16 cellular contexts compared by ENCODE assay signal in the genomic region with DNA sequence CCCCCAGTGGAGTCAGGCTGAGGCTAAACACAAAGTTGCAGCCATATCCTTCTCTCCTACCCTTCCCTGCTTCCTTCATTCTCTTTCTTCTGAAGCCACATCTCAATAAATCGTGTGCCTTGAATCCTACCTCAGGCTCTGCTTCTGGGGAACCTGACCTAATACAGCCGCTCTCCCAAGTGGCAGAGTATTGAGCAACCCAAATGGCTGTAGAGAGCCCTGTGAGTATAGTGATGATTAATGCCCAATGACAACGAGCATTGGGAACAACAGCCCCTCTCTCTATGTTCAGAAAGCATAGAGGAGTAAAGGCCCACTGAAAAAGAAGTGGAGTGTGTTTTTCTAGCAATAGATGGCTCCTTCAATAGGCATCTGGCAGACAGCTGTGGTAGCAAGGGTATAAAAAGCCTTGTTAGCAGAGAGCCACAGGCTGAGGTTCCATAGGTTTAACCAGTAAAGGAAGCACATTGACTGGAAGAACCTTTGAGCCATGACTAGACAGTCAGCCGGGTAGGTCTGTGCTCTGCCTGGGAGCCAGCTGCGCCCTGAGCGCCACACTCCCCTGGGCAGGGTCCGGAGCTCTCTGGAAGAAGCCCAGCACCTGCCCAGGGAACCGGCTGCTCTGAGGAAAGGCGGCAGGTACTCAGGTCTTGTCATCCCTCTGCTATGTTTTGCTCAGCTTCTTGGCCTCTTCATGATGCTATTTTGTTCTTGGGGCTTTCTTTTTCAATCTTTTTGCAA. TPM values are rescaled to one million over a fixed set of nuclear protein-coding genes. Genes with fewer than 3 reads are reported as not detected.
DNase-seq lines count a peak whose midpoint lies in the region; ATAC-seq, FAIRE-seq and TF ChIP-seq lines count a peak whose summit lies in the region.
"Had no signal": no experiment of that assay in that cellular context is flagged by ENCODE, and none has a peak within 500 bp of the region (broad histone marks: within the 10 kb centered on the region; RNA-seq: fewer than 3 reads in every experiment).

No MANE protein-coding gene starts in this region.

- no peak overlapping the region for H3K9ac ChIP-seq in HepG2 (ENCODE audit: insufficient read depth, low read depth, low read length)
- H3K9ac ChIP-seq in K562 (ENCODE audit: insufficient read depth in 1 of 2, low read depth in 2 of 2, low read length in 2 of 2) = peak overlapping the region in 1 of 2 experiments; percentile 78; a peak in 1 of 4 replicates

- FAIRE-seq in HepG2 (lab: Jason Lieb, UNC) (no peak), K562 (lab: Jason Lieb, UNC) (no peak)
- FAIRE-seq: G401.6, GM12891 had no signal

- peaks cover 7% of the 10 kb centered on the region; the same call in 1 of the 2 replicates for H3K4me1 ChIP-seq in HepG2 (ENCODE audit: insufficient read depth, low read length)
- H3K4me1 ChIP-seq in right lobe of liver = no peaks in the 10 kb centered on the region
- peaks cover 0 to 6% of the 10 kb centered on the region in 2 experiments; a peak in 3 of 5 replicates for H3K4me1 ChIP-seq in K562 (replicated peaks in 1 of 2; ENCODE audit: control insufficient read depth in 2 of 2, insufficient read depth in 2 of 2, low read length in 2 of 2)
- peaks cover 0 to 11% of the 10 kb centered on the region in 2 donors for H3K4me1 ChIP-seq in left lung
- no peaks in the 10 kb centered on the region for H3K4me1 ChIP-seq in OCI-LY7 (ENCODE audit: insufficient read depth, low read length, poor library complexity, severe bottlenecking)
- H3K4me1 ChIP-seq: HAP-1, SJSA1 had no signal

- H3K9me3 Mint-ChIP-seq in type B pancreatic cell = no peaks in the 10 kb centered on the region

- H3K36me3 ChIP-seq in HepG2 (replicated peaks in 1 of 2; ENCODE audit: control insufficient read depth in 1 of 2, insufficient read depth in 2 of 2, low read length in 2 of 2) (no peaks in the 10 kb centered on the region), right lobe of liver (no peaks in the 10 kb centered on the region), K562 (ENCODE audit: control insufficient read depth, insufficient read depth, low read length) (no peaks in the 10 kb centered on the region), left lung (no peaks in the 10 kb centered on the region), OCI-LY7 (ENCODE audit: insufficient read depth, low read length) (no peaks in the 10 kb centered on the region)
- H3K36me3 ChIP-seq: HAP-1, SJSA1 had no signal

- peaks cover 53% of the 10 kb centered on the region for H3K4me1 Mint-ChIP-seq in type B pancreatic cell (ENCODE audit: unreplicated experiment)
- H3K4me1 Mint-ChIP-seq: CD4-positive, CD25-positive, alpha-beta regulatory T cell had no signal

- H3K9me3 ChIP-seq in HepG2 (ENCODE audit: low read length) (no peaks in the 10 kb centered on the region), right lobe of liver (no peaks in the 10 kb centered on the region), K562 (replicated peaks; ENCODE audit: control insufficient read depth, insufficient read depth, low read depth, low read length) (no peaks in the 10 kb centered on the region), left lung (no peaks in the 10 kb centered on the region), OCI-LY7 (ENCODE audit: low read length) (no peaks in the 10 kb centered on the region)
- H3K9me3 ChIP-seq: HAP-1, SJSA1 had no signal

- TF ChIP-seq POLR2A in HepG2 (IDR thresholded peaks at IDR 0.05; ENCODE audit: insufficient read depth in 1 of 2, low read depth in 2 of 2, low read length in 2 of 2) (no peak), right lobe of liver (IDR thresholded peaks at IDR 0.05) (no peak), K562 (conservative IDR thresholded peaks at IDR 0.05) (no peak)

- TF ChIP-seq EP300 in HepG2 (IDR thresholded peaks at IDR 0.05; ENCODE audit: low read depth in 2 of 2, low read length in 2 of 2) = no peak
- TF ChIP-seq EP300 in HepG2 (CRISPR knock-in tag; IDR thresholded peaks at IDR 0.05; ENCODE audit: borderline replicate concordance) = no peak
- TF ChIP-seq EP300 in K562 (IDR thresholded peaks at IDR 0.05; ENCODE audit: low read length) = no peak

- intact Hi-C loops in HepG2 (cut with micrococcal nuclease; ENCODE audit: unreplicated experiment) (no loop called here), right lobe of liver (cut with DNase I) (no loop called here), K562 (cut with micrococcal nuclease) (no loop called here), left lung (cut with DNase I) (no loop called here), OCI-LY7 (cut with micrococcal nuclease; ENCODE audit: unreplicated experiment) (no loop called here)

- TF ChIP-seq CTCF in HepG2 (CRISPR knock-in tag; IDR thresholded peaks at IDR 0.05) = no peak
- TF ChIP-seq CTCF in right lobe of liver (IDR thresholded peaks at IDR 0.05) = no peak
- no peak for TF ChIP-seq CTCF in K562 (IDR thresholded peaks at IDR 0.05 in 2 of 3, conservative IDR thresholded peaks at IDR 0.05 in 1 of 3; ENCODE audit: insufficient read depth in 2 of 3, low read depth in 1 of 3, low read length in 3 of 3)
- no peak for TF ChIP-seq CTCF in left lung (IDR thresholded peaks at IDR 0.05)
- no peak for TF ChIP-seq CTCF in type B pancreatic cell (conservative IDR thresholded peaks at IDR 0.05)
- TF ChIP-seq CTCF in OCI-LY7 (conservative IDR thresholded peaks at IDR 0.05; ENCODE audit: low read length) = no peak

- peaks cover 0 to 20% of the 10 kb centered on the region in 2 experiments; a peak in 1 of 5 replicates for H3K27me3 ChIP-seq in HepG2 (ENCODE audit: control insufficient read depth in 1 of 2, insufficient read depth in 2 of 2, low read length in 2 of 2)
- H3K27me3 ChIP-seq in right lobe of liver = no peaks in the 10 kb centered on the region
- H3K27me3 ChIP-seq in K562 (ENCODE audit: control insufficient read depth in 2 of 2, insufficient read depth in 2 of 2, low read length in 2 of 2) = peaks cover 13 to 26% of the 10 kb centered on the region in 2 experiments; a peak in 4 of 5 replicates
- no peaks in the 10 kb centered on the region for H3K27me3 ChIP-seq in left lung
- H3K27me3 ChIP-seq: SJSA1 had no signal

- H3K9me1 ChIP-seq in K562 (ENCODE audit: control insufficient read depth, insufficient read depth, low read length) = no peaks in the 10 kb centered on the region

- no peaks in the 10 kb centered on the region for H3K27me3 Mint-ChIP-seq in type B pancreatic cell

- H3K79me2 ChIP-seq in HepG2 (ENCODE audit: insufficient read depth, low read length) (no peaks in the 10 kb centered on the region), K562 (ENCODE audit: control insufficient read depth, insufficient read depth, low read length) (no peaks in the 10 kb centered on the region), OCI-LY7 (ENCODE audit: insufficient read depth, low read depth, low read length) (no peaks in the 10 kb centered on the region)

- CTCF ChIA-PET in HepG2 (lab: Yijun Ruan, JAX; ENCODE audit: low intra/inter-chr PET ratio, low total read pairs) (no interaction called here), K562 (lab: Yijun Ruan, JAX; ENCODE audit: low intra/inter-chr PET ratio) (no interaction called here), OCI-LY7 (lab: Charles Lee; ENCODE audit: unreplicated experiment) (no interaction called here)

- peak; percentile 85 for ATAC-seq in HepG2
- ATAC-seq in right lobe of liver = no peak
- ATAC-seq in K562 = no peak
- ATAC-seq in left lung = peak; percentile 25

- TF ChIP-seq RAD21 in HepG2 (CRISPR knock-in tag; IDR thresholded peaks at IDR 0.05) = no peak
- TF ChIP-seq RAD21 in K562 (CRISPR knock-in tag; conservative IDR thresholded peaks at IDR 0.05 in 1 of 2, IDR thresholded peaks at IDR 0.05 in 1 of 2) = no peak

- BruUV-seq in HepG2 (replicated peaks; lab: Mats Ljungman, UMichigan) (no TSS peak), K562 (replicated peaks; lab: Mats Ljungman, UMichigan) (no TSS peak), OCI-LY7 (replicated peaks; lab: Mats Ljungman, UMichigan) (no TSS peak)

- no peaks in the 10 kb centered on the region for H3K36me3 Mint-ChIP-seq in type B pancreatic cell
- H3K36me3 Mint-ChIP-seq: CD4-positive, CD25-positive, alpha-beta regulatory T cell had no signal

- no peak overlapping the region for H3K4me2 ChIP-seq in HepG2 (ENCODE audit: low read depth, low read length)
- H3K4me2 ChIP-seq in K562 (ENCODE audit: insufficient read depth, low read length) = no peak overlapping the region
- H3K4me2 ChIP-seq in OCI-LY7 (ENCODE audit: low read length) = no peak overlapping the region

- H4K20me1 ChIP-seq in HepG2 (ENCODE audit: insufficient read depth, low read length) = no peaks in the 10 kb centered on the region
- no peaks in the 10 kb centered on the region for H4K20me1 ChIP-seq in K562 (replicated peaks; ENCODE audit: control insufficient read depth, insufficient read depth, low read length)
- no peaks in the 10 kb centered on the region for H4K20me1 ChIP-seq in OCI-LY7 (ENCODE audit: insufficient read depth, low read length)

- H2AFZ ChIP-seq in HepG2 (ENCODE audit: low read length) (no peak overlapping the region), K562 (ENCODE audit: low read depth, low read length) (no peak overlapping the region), OCI-LY7 (ENCODE audit: low read length) (no peak overlapping the region)

- DNase-seq in HepG2 (ENCODE audit: low spot score) = no peak
- no peak for DNase-seq in right lobe of liver
- DNase-seq in K562 (ENCODE audit: extremely low read depth in 1 of 4, low spot score in 3 of 4) = no peak
- DNase-seq in left lung = no peak
- no peak for DNase-seq in type B pancreatic cell (ENCODE audit: extremely low spot score, unreplicated experiment)
- DNase-seq in NCI-H187 (lab: John Stamatoyannopoulos, UW) = no peak
- DNase-seq in OCI-LY7 (ENCODE audit: low spot score) = no peak
- DNase-seq in stimulated activated CD4-positive, alpha-beta T cell treated with anti-CD3 and anti-CD28 coated beads, Interleukin-12 subunit alpha, Interleukin-12 subunit beta, amount 100 ng/mL, for 4 hours = no peak
- DNase-seq: CD4-positive, CD25-positive, alpha-beta regulatory T cell; NCI-H1417; NCI-H2029; NCI-H524 had no signal

- H3K4me3 Mint-ChIP-seq in type B pancreatic cell = no peak overlapping the region
- H3K4me3 Mint-ChIP-seq: CD4-positive, CD25-positive, alpha-beta regulatory T cell had no signal

- no peak overlapping the region for H3K4me3 ChIP-seq in HepG2 (replicated peaks in 1 of 3; ENCODE audit: insufficient read depth in 1 of 3, low read depth in 2 of 3, low read length in 3 of 3)
- no peak overlapping the region for H3K4me3 ChIP-seq in right lobe of liver
- H3K4me3 ChIP-seq in K562 = no peak overlapping the region
- no peak overlapping the region for H3K4me3 ChIP-seq in left lung
- H3K4me3 ChIP-seq in OCI-LY7 (ENCODE audit: low read depth, low read length, poor library complexity, severe bottlenecking) = no peak overlapping the region
- H3K4me3 ChIP-seq: HAP-1, SJSA1 had no signal

- no peaks in the 10 kb centered on the region for H3K9me2 ChIP-seq in OCI-LY7 (ENCODE audit: insufficient read depth, low read length)

- H3K27ac Mint-ChIP-seq in type B pancreatic cell = peak overlapping the region; percentile 54
- H3K27ac Mint-ChIP-seq: CD4-positive, CD25-positive, alpha-beta regulatory T cell had no signal

- in situ Hi-C loops in HepG2 (cut with HindIII; ENCODE audit: extremely low pct_ligation_motif_present, low pct_unique_long_range_greater_than_20kb) = no loop called here
- in situ Hi-C loops in K562 (cut with MboI) = no loop called here

- no peak overlapping the region for H3K27ac ChIP-seq in HepG2 (ENCODE audit: extremely low read length, insufficient read depth, low read length)
- H3K27ac ChIP-seq in right lobe of liver = no peak overlapping the region
- no peak overlapping the region for H3K27ac ChIP-seq in K562 (ENCODE audit: extremely low read depth, low read depth, low read length)
- H3K27ac ChIP-seq in left lung = no peak overlapping the region
- H3K27ac ChIP-seq in OCI-LY7 (ENCODE audit: low read depth, low read length, poor library complexity, severe bottlenecking) = no peak overlapping the region
- H3K27ac ChIP-seq: SJSA1 had no signal

- 28% methylated on average over 5 of the region's 9 CpGs for WGBS in HepG2 (ENCODE audit: low lambda C conversion rate)
- 69% methylated on average over 3 of the region's 9 CpGs for WGBS in right lobe of liver (ENCODE audit: insufficient coverage, low coverage, low lambda C conversion rate, missing lambda C conversion rate)
- WGBS in K562 (ENCODE audit: insufficient coverage, low coverage, missing lambda C conversion rate) = 3% methylated on average over 9 of the region's 9 CpGs

- POLR2A ChIA-PET in HepG2 (lab: Yijun Ruan, JAX) = no interaction called here
- POLR2A ChIA-PET in K562 (lab: Yijun Ruan, JAX) = interaction anchor here (1.1 to 2.4 kb wide), 3 partner anchors 16 to 22 kb away, joined by 3 to 7 read pairs (median 3); no protein-coding TSS in a partner anchor
- POLR2A ChIA-PET in OCI-LY7 (lab: Charles Lee) = interaction anchor here (0.6 kb wide), 1 partner anchor 17 kb away, joined by 6 read pairs; no protein-coding TSS in a partner anchor

RNA-seq across cellular contexts. Expression of gene HSPA9, which starts 22.6 kb away (rescaled TPM):
- total RNA-seq in HepG2 (2016; rRNA removed; fragmentation: Illumina TruSeq; extraction: Trizol) = 478 and 735 TPM in 2 replicates
- total RNA-seq in HepG2 (2016; cell fraction: cytosol; rRNA removed; fragmentation: Illumina TruSeq; extraction: Trizol; ENCODE audit: low read depth) = 60.7 and 67.1 TPM in 2 replicates
- 492 and 742 TPM in 2 replicates for total RNA-seq in HepG2 (2016; cell fraction: insoluble cytoplasmic fraction; rRNA removed; fragmentation: Illumina TruSeq; extraction: Trizol)
- 128 and 136 TPM in 2 replicates for total RNA-seq in HepG2 (2016; cell fraction: membrane; rRNA removed; fragmentation: Illumina TruSeq; extraction: Trizol)
- 233 and 239 TPM in 2 replicates for total RNA-seq in HepG2 (2016; cell fraction: nucleus; rRNA removed; fragmentation: Illumina TruSeq; extraction: Trizol)
- 165 and 187 TPM in 2 replicates for polyA plus RNA-seq in HepG2 (2011; rRNA removed)
- polyA plus RNA-seq in HepG2 (2011; cell fraction: cytosol; rRNA removed) = 153 and 171 TPM in 2 replicates
- polyA plus RNA-seq in HepG2 (2011; cell fraction: nucleus; rRNA removed) = 105 and 119 TPM in 2 replicates
- polyA plus RNA-seq in HepG2 (2012) = 281 and 405 TPM in 2 replicates
- polyA plus RNA-seq in HepG2 (2016; cell fraction: cytosol; fragmentation: Illumina TruSeq; extraction: Trizol; ENCODE audit: low read depth) = 26.8 and 33.1 TPM in 2 replicates
- polyA plus RNA-seq in HepG2 (2016; cell fraction: insoluble cytoplasmic fraction; fragmentation: Illumina TruSeq; extraction: Trizol; ENCODE audit: low read depth) = 585 and 612 TPM in 2 replicates
- polyA plus RNA-seq in HepG2 (2016; cell fraction: membrane; fragmentation: Illumina TruSeq; extraction: Trizol; ENCODE audit: low read depth) = 74.1 and 78.6 TPM in 2 replicates
- polyA plus RNA-seq in HepG2 (2016; cell fraction: nucleus; fragmentation: Illumina TruSeq; extraction: Trizol; ENCODE audit: insufficient read depth, low read depth) = 287 and 304 TPM in 2 replicates
- polyA minus RNA-seq in HepG2 (2011; rRNA and poly(A)+ RNA removed; ENCODE audit: low replicate concordance) = 402 and 449 TPM in 2 replicates
- polyA minus RNA-seq in HepG2 (2011; cell fraction: cytosol; rRNA and poly(A)+ RNA removed) = 171 and 204 TPM in 2 replicates
- 196 and 222 TPM in 2 replicates for polyA minus RNA-seq in HepG2 (2011; cell fraction: nucleus; rRNA and poly(A)+ RNA removed)
- total RNA-seq in right lobe of liver = 100 to 1,000 TPM; 198 to 459 (median 229) TPM
- total RNA-seq in K562 (2011; cell fraction: chromatin; rRNA removed; ENCODE audit: low replicate concordance) = 389 and 542 TPM in 2 replicates
- total RNA-seq in K562 (2011; cell fraction: nucleolus; rRNA removed) = 228 and 277 TPM in 2 replicates
- total RNA-seq in K562 (2011; cell fraction: nucleoplasm; rRNA removed) = 287 and 329 TPM in 2 replicates
- total RNA-seq in K562 (2014; rRNA removed) = 482 and 583 TPM in 2 replicates
- total RNA-seq in K562 (2014; rRNA removed; fragmentation: Illumina TruSeq; extraction: Trizol) = 548 and 597 TPM in 2 replicates
- 522 and 545 TPM in 2 replicates for total RNA-seq in K562 (2015; rRNA removed; fragmentation: Illumina TruSeq; extraction: Trizol)
- 481 and 498 TPM in 2 replicates for total RNA-seq in K562 (2021)
- polyA plus RNA-seq in K562 (2011; rRNA removed) = 296 and 361 TPM in 2 replicates
- 229 and 239 TPM in 2 replicates for polyA plus RNA-seq in K562 (2011; cell fraction: cytosol; rRNA removed)
- 225 and 240 TPM in 2 replicates for polyA plus RNA-seq in K562 (2011; cell fraction: nucleus; rRNA removed)
- 333 and 576 TPM in 2 replicates for polyA plus RNA-seq in K562 (2012)
- 474 and 552 TPM in 2 replicates for polyA plus RNA-seq in K562 (2014; fragmentation: Illumina TruSeq; extraction: Trizol)
- 100 to 1,000 TPM; 195 to 294 TPM for polyA plus RNA-seq in K562 (2014; fragmentation: Nextera tagmentation; extraction: Ambion mirVana)
- 514 and 537 TPM in 2 replicates for polyA plus RNA-seq in K562 (2014; rRNA removed)
- polyA minus RNA-seq in K562 (2011; rRNA and poly(A)+ RNA removed) = 500 and 528 TPM in 2 replicates
- 329 and 345 TPM in 2 replicates for polyA minus RNA-seq in K562 (2011; cell fraction: cytosol; rRNA and poly(A)+ RNA removed)
- polyA minus RNA-seq in K562 (2011; cell fraction: nucleus; rRNA and poly(A)+ RNA removed) = 149 and 198 TPM in 2 replicates
- total RNA-seq in left lung = 100 to 1,000 TPM; 128 to 205 TPM
- total RNA-seq in type B pancreatic cell (ENCODE audit: low replicate concordance) = 238 and 252 TPM in 2 replicates
- total RNA-seq in OCI-LY7 (2014; rRNA removed; shearing (Covaris generic)) = 290 and 326 TPM in 2 replicates
- 314 and 362 TPM in 2 replicates for total RNA-seq in OCI-LY7 (2022)

RNA-seq across cellular contexts. Expression of gene ETF1, which starts 54.8 kb away (rescaled TPM):
- total RNA-seq in HepG2 (2016; rRNA removed; fragmentation: Illumina TruSeq; extraction: Trizol) (184 and 270 TPM in 2 replicates), right lobe of liver (10 to 100 TPM; 29.5 to 52.1 (median 39.4) TPM), K562 (2014; rRNA removed) (149 and 157 TPM in 2 replicates), K562 (2014; rRNA removed; fragmentation: Illumina TruSeq; extraction: Trizol) (190 and 225 TPM in 2 replicates), K562 (2015; rRNA removed; fragmentation: Illumina TruSeq; extraction: Trizol) (146 and 159 TPM in 2 replicates), K562 (2021) (189 and 209 TPM in 2 replicates), left lung (100 to 1,000 TPM; 107 to 112 TPM), type B pancreatic cell (ENCODE audit: low replicate concordance) (80.0 and 94.8 TPM in 2 replicates), OCI-LY7 (2022) (116 and 123 TPM in 2 replicates)
- total RNA-seq in HepG2 (2016; cell fraction: cytosol; rRNA removed; fragmentation: Illumina TruSeq; extraction: Trizol; ENCODE audit: low read depth) = 51.8 and 53.7 TPM in 2 replicates
- 190 and 264 TPM in 2 replicates for total RNA-seq in HepG2 (2016; cell fraction: insoluble cytoplasmic fraction; rRNA removed; fragmentation: Illumina TruSeq; extraction: Trizol)
- total RNA-seq in HepG2 (2016; cell fraction: membrane; rRNA removed; fragmentation: Illumina TruSeq; extraction: Trizol) = 150 and 153 TPM in 2 replicates
- 90.0 and 98.4 TPM in 2 replicates for total RNA-seq in HepG2 (2016; cell fraction: nucleus; rRNA removed; fragmentation: Illumina TruSeq; extraction: Trizol)
- polyA plus RNA-seq in HepG2 (2011; rRNA removed) (45.3 and 52.1 TPM in 2 replicates), K562 (2011; rRNA removed) (113 and 179 TPM in 2 replicates), K562 (2014; fragmentation: Illumina TruSeq; extraction: Trizol) (162 and 198 TPM in 2 replicates), K562 (2014; fragmentation: Nextera tagmentation; extraction: Ambion mirVana) (10 to 100 TPM; 53.7 to 57.3 TPM), K562 (2014; rRNA removed) (137 and 164 TPM in 2 replicates)
- polyA plus RNA-seq in HepG2 (2011; cell fraction: cytosol; rRNA removed) = 30.2 and 38.0 TPM in 2 replicates
- 22.1 and 27.0 TPM in 2 replicates for polyA plus RNA-seq in HepG2 (2011; cell fraction: nucleus; rRNA removed)
- 73.5 and 77.9 TPM in 2 replicates for polyA plus RNA-seq in HepG2 (2012)
- 58.4 and 64.0 TPM in 2 replicates for polyA plus RNA-seq in HepG2 (2016; cell fraction: cytosol; fragmentation: Illumina TruSeq; extraction: Trizol; ENCODE audit: low read depth)
- 240 and 256 TPM in 2 replicates for polyA plus RNA-seq in HepG2 (2016; cell fraction: insoluble cytoplasmic fraction; fragmentation: Illumina TruSeq; extraction: Trizol; ENCODE audit: low read depth)
- 110 and 111 TPM in 2 replicates for polyA plus RNA-seq in HepG2 (2016; cell fraction: membrane; fragmentation: Illumina TruSeq; extraction: Trizol; ENCODE audit: low read depth)
- polyA plus RNA-seq in HepG2 (2016; cell fraction: nucleus; fragmentation: Illumina TruSeq; extraction: Trizol; ENCODE audit: insufficient read depth, low read depth) = 129 and 137 TPM in 2 replicates
- 28.2 and 68.1 TPM in 2 replicates for polyA minus RNA-seq in HepG2 (2011; rRNA and poly(A)+ RNA removed; ENCODE audit: low replicate concordance)
- 50.5 and 61.1 TPM in 2 replicates for polyA minus RNA-seq in HepG2 (2011; cell fraction: cytosol; rRNA and poly(A)+ RNA removed)
- polyA minus RNA-seq in HepG2 (2011; cell fraction: nucleus; rRNA and poly(A)+ RNA removed) = 51.4 and 66.6 TPM in 2 replicates
- total RNA-seq in K562 (2011; cell fraction: chromatin; rRNA removed; ENCODE audit: low replicate concordance) = 43.7 and 83.9 TPM in 2 replicates
- 26.2 and 27.1 TPM in 2 replicates for total RNA-seq in K562 (2011; cell fraction: nucleolus; rRNA removed)
- 53.3 and 65.5 TPM in 2 replicates for total RNA-seq in K562 (2011; cell fraction: nucleoplasm; rRNA removed)
- polyA plus RNA-seq in K562 (2011; cell fraction: cytosol; rRNA removed) = 43.2 and 61.7 TPM in 2 replicates
- 33.0 and 41.2 TPM in 2 replicates for polyA plus RNA-seq in K562 (2011; cell fraction: nucleus; rRNA removed)
- polyA plus RNA-seq in K562 (2012) = 93.8 and 122 TPM in 2 replicates
- polyA minus RNA-seq in K562 (2011; rRNA and poly(A)+ RNA removed) = 249 and 254 TPM in 2 replicates
- 67.7 and 94.2 TPM in 2 replicates for polyA minus RNA-seq in K562 (2011; cell fraction: cytosol; rRNA and poly(A)+ RNA removed)
- 25.3 and 40.0 TPM in 2 replicates for polyA minus RNA-seq in K562 (2011; cell fraction: nucleus; rRNA and poly(A)+ RNA removed)
- 66.7 and 76.0 TPM in 2 replicates for total RNA-seq in OCI-LY7 (2014; rRNA removed; shearing (Covaris generic))

Comparison
In these comparisons a context has a peak if more than half of its experiments do, and no peak if none do; other contexts are left out.
1. ATAC-seq: peak in HepG2 (single experiment) and left lung (single experiment); none in right lobe of liver (0 of 4) and K562 (single experiment).
2. Of the 241 proteins assayed by ChIP-seq in both HepG2 and K562: peak only in HepG2: none; only in K562: none; in both: CEBPB; in neither: 239; mixed calls (peak in some experiments, not most) for 1.